In the genomic region with DNA sequence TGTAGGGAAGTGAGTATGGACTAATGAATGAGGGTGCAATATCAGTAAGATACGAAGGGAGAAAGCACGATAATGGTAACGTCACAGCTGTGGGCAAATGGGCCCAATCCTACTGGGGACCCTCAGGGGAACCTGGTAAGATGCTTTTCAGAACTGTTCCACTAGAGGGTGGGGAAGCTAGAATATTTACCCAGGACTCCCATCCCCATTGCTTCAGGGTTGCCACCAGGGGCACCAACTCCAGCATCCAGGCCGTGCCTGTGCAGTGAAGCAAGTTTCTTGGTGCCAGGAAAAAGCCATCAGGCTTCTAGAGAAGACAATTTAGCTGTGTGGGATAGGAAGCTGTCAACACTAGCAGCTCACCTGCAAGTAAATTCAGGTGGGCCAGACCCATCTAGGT, we compare ENCODE assay signal across 11 cellular contexts.
A peak's percentile ranks its signal among the peaks of the same experiment; 100 is the strongest.
DNase-seq lines count a peak whose midpoint lies in the region; ATAC-seq and TF ChIP-seq lines count a peak whose summit lies in the region.
"Had no signal": no experiment of that assay in that cellular context is flagged by ENCODE, and none has a peak within 500 bp of the region (broad histone marks: within the 10 kb centered on the region; RNA-seq: fewer than 3 reads in every experiment).

No MANE protein-coding gene starts in this region.

- H3K4me3 ChIP-seq in BE2C (ENCODE audit: low read depth, low read length) (no peak overlapping the region), OCI-LY3 (ENCODE audit: low read length) (no peak overlapping the region), vagina (no peak overlapping the region), lower leg skin (ENCODE audit: low read depth, poor library complexity, severe bottlenecking) (no peak overlapping the region)
- H3K4me3 ChIP-seq: ascending aorta had no signal

- H3K9me3 ChIP-seq in BE2C (no peaks in the 10 kb centered on the region), OCI-LY3 (ENCODE audit: insufficient read depth, low read length) (no peaks in the 10 kb centered on the region), vagina (no peaks in the 10 kb centered on the region)
- H3K9me3 ChIP-seq: ascending aorta had no signal

- TF ChIP-seq CTCF in BE2C (IDR thresholded peaks at IDR 0.05; ENCODE audit: low read depth, low read length) (peak; percentile 78), OCI-LY3 (IDR thresholded peaks at IDR 0.05; ENCODE audit: low read depth, low read length) (peak; percentile 15; the same call in 1 of the 2 replicates), vagina (IDR thresholded peaks at IDR 0.05) (no peak), lower leg skin (IDR thresholded peaks at IDR 0.05) (no peak)

- no peaks in the 10 kb centered on the region for H3K4me1 ChIP-seq in BE2C
- H3K4me1 ChIP-seq in OCI-LY3 (ENCODE audit: low read length) = no peaks in the 10 kb centered on the region
- no peaks in the 10 kb centered on the region for H3K4me1 ChIP-seq in vagina
- H3K4me1 ChIP-seq: ascending aorta had no signal

- peak; percentile 46 for DNase-seq in BE2C
- peak; percentile 11 for DNase-seq in globus pallidus (ENCODE audit: low spot score)
- no peak for DNase-seq in vagina (ENCODE audit: extremely low spot score in 2 of 2)
- DNase-seq in lower leg skin (ENCODE audit: low spot score in 2 of 2) = no peak
- DNase-seq in cortex of kidney (lab: John Stamatoyannopoulos, UW) = no peak
- DNase-seq: DMS79 treated with DMSO at 0.1 percent for 48 hours had no signal

- H3K79me2 ChIP-seq in OCI-LY3 (ENCODE audit: low read length) = no peaks in the 10 kb centered on the region

- H3K4me2 ChIP-seq in OCI-LY3 (ENCODE audit: low read length) = no peak overlapping the region

- H3K27ac ChIP-seq in OCI-LY3 (ENCODE audit: low read length) (no peak overlapping the region), vagina (no peak overlapping the region)
- H3K27ac ChIP-seq: ascending aorta had no signal

- H4K20me1 ChIP-seq in OCI-LY3 (ENCODE audit: insufficient read depth, low read length) = no peaks in the 10 kb centered on the region

- H2AFZ ChIP-seq in OCI-LY3 (ENCODE audit: low read depth, low read length) = no peak overlapping the region

- no peak for TF ChIP-seq POLR2A in vagina (IDR thresholded peaks at IDR 0.05)
- TF ChIP-seq POLR2A in lower leg skin (IDR thresholded peaks at IDR 0.05) = no peak

- peak; percentile 67 for ATAC-seq in GM18867 (IDR thresholded peaks at IDR 0.05; ENCODE audit: unreplicated experiment)
- no peak for ATAC-seq in HG03469 (IDR thresholded peaks at IDR 0.05; ENCODE audit: unreplicated experiment)
- ATAC-seq: stimulated activated effector memory CD8-positive, alpha-beta T cell treated with anti-CD3 and anti-CD28 coated beads, Interleukin-12 subunit alpha, Interleukin-12 subunit beta, amount 100 ng/mL, for 72 hours had no signal

- H3K36me3 ChIP-seq in BE2C (no peaks in the 10 kb centered on the region), OCI-LY3 (replicated peaks; ENCODE audit: low read depth, low read length) (no peaks in the 10 kb centered on the region), vagina (no peaks in the 10 kb centered on the region)
- H3K36me3 ChIP-seq: ascending aorta had no signal

- WGBS in lower leg skin, 2 donors = 83 to 84% methylated on average over 4 of the region's 4 CpGs

- H3K27me3 ChIP-seq in BE2C (no peaks in the 10 kb centered on the region; the same call in 1 of the 2 replicates), OCI-LY3 (ENCODE audit: low read depth, low read length) (peaks cover 4% of the 10 kb centered on the region; the same call in 1 of the 2 replicates), vagina (no peaks in the 10 kb centered on the region)
- H3K27me3 ChIP-seq: ascending aorta had no signal

- intact Hi-C loops in vagina (cut with DNase I) = no loop called here
- intact Hi-C loops in lower leg skin (cut with DNase I; ENCODE audit: low total_unique reads) = no loop called here

- no peak overlapping the region for H3K9ac ChIP-seq in OCI-LY3 (ENCODE audit: low read length)

Comparison
In these comparisons a context has a peak if more than half of its experiments do, and no peak if none do; other contexts are left out.
1. DNase-seq: peak in BE2C (single experiment) and globus pallidus (single experiment); none in vagina (0 of 2), lower leg skin (0 of 2) and cortex of kidney (single experiment).
2. CTCF ChIP-seq: peak in BE2C (single experiment) and OCI-LY3 (single experiment); none in vagina (0 of 3) and lower leg skin (0 of 3).